8 cellular contexts compared by ENCODE assay signal in the genomic region with DNA sequence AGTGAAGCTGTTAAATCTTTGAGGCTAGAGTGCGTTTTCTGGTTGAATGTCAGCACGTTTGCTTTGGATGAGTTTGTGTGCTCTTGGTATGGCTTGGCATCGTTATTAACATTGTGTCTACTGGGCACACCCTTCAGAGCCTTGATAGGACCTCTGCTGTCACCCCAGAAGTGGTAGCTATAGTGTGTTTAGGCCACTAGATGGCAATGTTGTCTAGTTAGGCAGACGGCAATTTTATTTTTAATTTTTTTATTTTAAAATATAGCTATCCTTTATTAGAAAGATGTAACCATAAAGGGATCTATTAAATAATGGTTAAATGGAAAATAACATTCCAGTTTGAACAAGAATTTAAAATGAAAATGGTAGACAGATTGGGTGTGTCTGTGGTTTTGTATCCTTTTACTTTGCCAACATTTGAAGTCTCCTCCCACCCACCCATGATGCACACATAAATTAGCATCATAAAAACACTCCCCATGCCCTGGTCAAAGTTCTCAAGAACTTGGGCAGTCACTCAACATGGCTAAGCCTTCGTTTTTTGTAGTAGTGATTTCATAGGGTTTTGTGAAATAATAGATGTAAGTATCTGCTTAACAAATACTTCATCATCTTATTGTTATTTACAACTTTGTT.
A peak's percentile ranks its signal among the peaks of the same experiment; 100 is the strongest.
DNase-seq lines count a peak whose midpoint lies in the region; ATAC-seq and TF ChIP-seq lines count a peak whose summit lies in the region.

No MANE protein-coding gene starts in this region.

- H3K36me3 ChIP-seq in prostate gland, result no peaks in the 10 kb centered on the region

- H3K27me3 ChIP-seq in prostate gland (replicated peaks; ENCODE audit: insufficient read depth), result no peaks in the 10 kb centered on the region

- H3K9me3 ChIP-seq in prostate gland, result no peaks in the 10 kb centered on the region

- no peaks in the 10 kb centered on the region for H3K4me1 ChIP-seq in prostate gland (replicated peaks)

- peak; percentile 25 for DNase-seq in AG20443 (ENCODE audit: low spot score)
- DNase-seq in GM13976 (ENCODE audit: low spot score), result no peak
- peak; percentile 43 for DNase-seq in NCI-H82 (lab: John Stamatoyannopoulos, UW)
- DNase-seq in epidermal melanocyte (ENCODE audit: insufficient read length, low spot score), result peak; percentile 17
- DNase-seq in prostate gland (ENCODE audit: low spot score), result no peak
- DNase-seq in central memory CD4-positive, alpha-beta T cell, result no peak
- no peak for DNase-seq in stimulated activated CD8-positive, alpha-beta memory T cell treated with anti-CD3 and anti-CD28 coated beads, Interleukin-4, amount 100 ng/mL, for 48 hours

- WGBS in prostate gland, result 44% methylated on average over 5 of the region's 5 CpGs

- in situ Hi-C loops in GM13976 (cut with MboI; ENCODE audit: low sequenced_read_pairs, unreplicated experiment), result loop anchor here (10.0 kb wide), 2 partner anchors 196 to 516 kb away; no protein-coding TSS in a partner anchor

- no peak overlapping the region for H3K27ac ChIP-seq in prostate gland

- no peak for TF ChIP-seq POLR2A in prostate gland (IDR thresholded peaks at IDR 0.05)

- intact Hi-C loops in prostate gland (cut with DNase I), result loop anchor here (2.0 to 10.0 kb wide), 2 partner anchors 194 to 516 kb away; no protein-coding TSS in a partner anchor

- peak; percentile 65 for TF ChIP-seq CTCF in GM13976 (IDR thresholded peaks at IDR 0.05; ENCODE audit: borderline replicate concordance, control extremely low read depth, extremely low read depth, insufficient read depth, missing control alignments)
- peak in 3 of 4 experiments; percentile 35 to 52 (median 45) for TF ChIP-seq CTCF in prostate gland (IDR thresholded peaks at IDR 0.05)

- peak; percentile 62 for ATAC-seq in HG02840 (IDR thresholded peaks at IDR 0.05; ENCODE audit: low FRiP score, unreplicated experiment)

- H3K4me3 ChIP-seq in prostate gland, result no peak overlapping the region

Comparison
In these comparisons a context has a peak if more than half of its experiments do, and no peak if none do; other contexts are left out.
1. DNase-seq: peak in AG20443 (single experiment), NCI-H82 (single experiment) and epidermal melanocyte (single experiment); none in GM13976 (single experiment), prostate gland (single experiment), central memory CD4-positive, alpha-beta T cell (single experiment) and stimulated activated CD8-positive, alpha-beta memory T cell treated with anti-CD3 and anti-CD28 coated beads, Interleukin-4, amount 100 ng/mL, for 48 hours (single experiment).